In genomic region chr13:47126432-47126831, GRCh38 we compare ENCODE assay signal across 17 cellular contexts.
DNase-seq lines count a peak whose midpoint lies in the region; ATAC-seq, FAIRE-seq and TF ChIP-seq lines count a peak whose summit lies in the region.
"Had no signal": no experiment of that assay in that cellular context is flagged by ENCODE, and none has a peak within 500 bp of the region (broad histone marks: within the 10 kb centered on the region; RNA-seq: fewer than 3 reads in every experiment).

No MANE protein-coding gene starts in this region.

- H3F3A ChIP-seq in neural progenitor cell (ENCODE audit: low read depth), result no peaks in the 10 kb centered on the region

- H3K27ac ChIP-seq in OCI-LY3 (ENCODE audit: low read length), result no peak overlapping the region
- no peak overlapping the region for H3K27ac ChIP-seq in neural progenitor cell
- no peak overlapping the region for H3K27ac ChIP-seq in suprapubic skin
- no peak overlapping the region for H3K27ac ChIP-seq in small intestine (ENCODE audit: low read depth in 1 of 2, low read length in 1 of 2)
- H3K27ac ChIP-seq: right atrium auricular region, SK-N-MC, transverse colon had no signal

- no peak for TF ChIP-seq POLR2A in suprapubic skin (IDR thresholded peaks at IDR 0.05)

- POLR2A ChIA-PET in activated CD8-positive, alpha-beta T cell treated with anti-CD3 and anti-CD28 coated beads for 36 hours (lab: Charles Lee), result no interaction called here

- no peaks in the 10 kb centered on the region for H3K27me3 Mint-ChIP-seq in neural progenitor cell (ENCODE audit: insufficient read depth, low read depth)
- no peaks in the 10 kb centered on the region for H3K27me3 Mint-ChIP-seq in activated CD8-positive, alpha-beta T cell treated with anti-CD3 and anti-CD28 coated beads for 36 hours
- H3K27me3 Mint-ChIP-seq: activated CD4-positive, alpha-beta memory T cell treated with anti-CD3 and anti-CD28 coated beads for 36 hours had no signal

- intact Hi-C loops in activated CD8-positive, alpha-beta T cell treated with anti-CD3 and anti-CD28 coated beads for 36 hours (cut with micrococcal nuclease), result no loop called here

- H3K27me3 ChIP-seq in GM06990 (replicated peaks; ENCODE audit: control insufficient read depth, insufficient read depth, low read length) (no peaks in the 10 kb centered on the region), OCI-LY3 (ENCODE audit: low read depth, low read length) (peaks cover 11% of the 10 kb centered on the region; the same call in 1 of the 2 replicates), neural progenitor cell (no peaks in the 10 kb centered on the region), suprapubic skin (no peaks in the 10 kb centered on the region), small intestine (ENCODE audit: control insufficient read depth in 2 of 2, insufficient read depth in 2 of 2, low read length in 2 of 2) (peaks cover 0 to 2% of the 10 kb centered on the region in 2 donors)
- H3K27me3 ChIP-seq: right atrium auricular region, transverse colon had no signal

- H3K4me1 ChIP-seq in OCI-LY3 (ENCODE audit: low read length) (no peaks in the 10 kb centered on the region), neural progenitor cell (no peaks in the 10 kb centered on the region), suprapubic skin (no peaks in the 10 kb centered on the region), small intestine (ENCODE audit: control insufficient read depth in 2 of 2, insufficient read depth in 1 of 2, low read depth in 1 of 2, low read length in 1 of 2) (no peaks in the 10 kb centered on the region)
- H3K4me1 ChIP-seq: HAP-1, right atrium auricular region, transverse colon had no signal

- 82% methylated on average over 2 of the region's 2 CpGs for WGBS in suprapubic skin
- 72 to 85% (median 79%) methylated on average over 2 of the region's 2 CpGs for WGBS in small intestine, 3 donors

- H2AFZ ChIP-seq in OCI-LY3 (ENCODE audit: low read depth, low read length) (no peak overlapping the region), neural progenitor cell (replicated peaks) (no peak overlapping the region)

- H3K9me3 Mint-ChIP-seq in neural progenitor cell, result no peaks in the 10 kb centered on the region
- no peaks in the 10 kb centered on the region for H3K9me3 Mint-ChIP-seq in activated CD8-positive, alpha-beta T cell treated with anti-CD3 and anti-CD28 coated beads for 36 hours
- H3K9me3 Mint-ChIP-seq: activated CD4-positive, alpha-beta memory T cell treated with anti-CD3 and anti-CD28 coated beads for 36 hours; activated T-helper 1 cell treated with anti-CD3 and anti-CD28 coated beads, Interleukin-12 subunit alpha, Interleukin-12 subunit beta, Interleukin-2, Interleukin-4 antibody, amounts not matched to agents 30 ng/mL and 10 ng/mL and 1 ng/mL, durations not matched to agents 14 hours and 24 hours and 36 hours had no signal

- ATAC-seq in stimulated activated naive CD8-positive, alpha-beta T cell treated with anti-CD3 and anti-CD28 coated beads, Interleukin-15, Interleukin-2, amounts not matched to agents 100 U/mL and 50 U/mL, for 24 hours, result no peak
- ATAC-seq in activated CD8-positive, alpha-beta T cell treated with anti-CD3 and anti-CD28 coated beads for 36 hours, result no peak

- no peaks in the 10 kb centered on the region for H3K79me2 ChIP-seq in OCI-LY3 (ENCODE audit: low read length)
- H3K79me2 ChIP-seq in neural progenitor cell (ENCODE audit: low read depth), result no peaks in the 10 kb centered on the region

- TF ChIP-seq CTCF in GM06990 (IDR thresholded peaks at IDR 0.05; ENCODE audit: insufficient read depth, low read length, poor library complexity, severe bottlenecking), result peak; percentile 18
- TF ChIP-seq CTCF in OCI-LY3 (IDR thresholded peaks at IDR 0.05; ENCODE audit: low read depth, low read length), result peak; percentile 46
- TF ChIP-seq CTCF in epithelial cell of proximal tubule (conservative IDR thresholded peaks at IDR 0.05; ENCODE audit: low read depth, low read length), result peak; percentile 50
- TF ChIP-seq CTCF in neural progenitor cell (IDR thresholded peaks at IDR 0.05), result peak; percentile 20
- no peak for TF ChIP-seq CTCF in suprapubic skin (IDR thresholded peaks at IDR 0.05)
- no peak for TF ChIP-seq CTCF in activated CD8-positive, alpha-beta T cell treated with anti-CD3 and anti-CD28 coated beads for 36 hours (IDR thresholded peaks at IDR 0.05)

- H3K4me2 ChIP-seq in OCI-LY3 (ENCODE audit: low read length), result no peak overlapping the region
- no peak overlapping the region for H3K4me2 ChIP-seq in neural progenitor cell

- H3K27ac Mint-ChIP-seq in neural progenitor cell, result no peak overlapping the region
- no peak overlapping the region for H3K27ac Mint-ChIP-seq in activated CD8-positive, alpha-beta T cell treated with anti-CD3 and anti-CD28 coated beads for 36 hours
- H3K27ac Mint-ChIP-seq: activated CD4-positive, alpha-beta memory T cell treated with anti-CD3 and anti-CD28 coated beads for 36 hours; activated T-helper 1 cell treated with anti-CD3 and anti-CD28 coated beads, Interleukin-12 subunit alpha, Interleukin-12 subunit beta, Interleukin-2, Interleukin-4 antibody, amounts not matched to agents 30 ng/mL and 10 ng/mL and 1 ng/mL, durations not matched to agents 14 hours and 24 hours and 36 hours had no signal

- DNase-seq in GM06990 (ENCODE audit: extremely low read depth, insufficient read length) (no peak), epithelial cell of proximal tubule (ENCODE audit: low read depth) (peak; percentile 7), neural progenitor cell (ENCODE audit: low spot score) (no peak), suprapubic skin (ENCODE audit: low spot score in 2 of 2) (no peak), small intestine (no peak)
- DNase-seq in stimulated activated naive CD8-positive, alpha-beta T cell treated with anti-CD3 and anti-CD28 coated beads, Interleukin-15, Interleukin-2, amounts not matched to agents 100 U/mL and 50 U/mL, for 24 hours, result no peak
- DNase-seq in activated CD8-positive, alpha-beta T cell treated with anti-CD3 and anti-CD28 coated beads for 36 hours, result no peak
- DNase-seq: activated CD4-positive, alpha-beta memory T cell treated with anti-CD3 and anti-CD28 coated beads for 36 hours; Calu3; NCI-H1417; NCI-H446 treated with DMSO at 0.1 percent for 48 hours; transverse colon had no signal

- H3K4me3 ChIP-seq in GM06990 (replicated peaks; ENCODE audit: low read depth, low read length) (no peak overlapping the region), OCI-LY3 (ENCODE audit: low read length) (no peak overlapping the region), epithelial cell of proximal tubule (ENCODE audit: low read depth, low read length) (no peak overlapping the region), neural progenitor cell (no peak overlapping the region), suprapubic skin (no peak overlapping the region), small intestine (ENCODE audit: low read depth in 1 of 2, low read length in 2 of 2) (no peak overlapping the region)
- H3K4me3 ChIP-seq: HAP-1, right atrium auricular region, SK-N-MC, transverse colon had no signal

- no peaks in the 10 kb centered on the region for H4K20me1 ChIP-seq in OCI-LY3 (ENCODE audit: insufficient read depth, low read length)
- H4K20me1 ChIP-seq in neural progenitor cell (ENCODE audit: low read depth), result no peaks in the 10 kb centered on the region

- H3K9ac ChIP-seq in OCI-LY3 (ENCODE audit: low read length) (no peak overlapping the region), neural progenitor cell (no peak overlapping the region)

- H3K36me3 Mint-ChIP-seq in neural progenitor cell, result no peaks in the 10 kb centered on the region
- H3K36me3 Mint-ChIP-seq in activated CD8-positive, alpha-beta T cell treated with anti-CD3 and anti-CD28 coated beads for 36 hours (ENCODE audit: low read depth), result no peaks in the 10 kb centered on the region
- H3K36me3 Mint-ChIP-seq: activated CD4-positive, alpha-beta memory T cell treated with anti-CD3 and anti-CD28 coated beads for 36 hours had no signal

- CTCF ChIA-PET in activated CD8-positive, alpha-beta T cell treated with anti-CD3 and anti-CD28 coated beads for 36 hours (lab: Charles Lee), result no interaction called here

- H3K4me1 Mint-ChIP-seq in neural progenitor cell, result no peaks in the 10 kb centered on the region
- H3K4me1 Mint-ChIP-seq in activated CD8-positive, alpha-beta T cell treated with anti-CD3 and anti-CD28 coated beads for 36 hours (ENCODE audit: low read depth), result no peaks in the 10 kb centered on the region

- H3K36me3 ChIP-seq in GM06990 (ENCODE audit: control insufficient read depth, insufficient read depth, low read length) (no peaks in the 10 kb centered on the region), OCI-LY3 (replicated peaks; ENCODE audit: low read depth, low read length) (no peaks in the 10 kb centered on the region), neural progenitor cell (no peaks in the 10 kb centered on the region), suprapubic skin (no peaks in the 10 kb centered on the region), small intestine (ENCODE audit: control insufficient read depth in 2 of 2, insufficient read depth in 2 of 2, low read length in 2 of 2) (no peaks in the 10 kb centered on the region)
- H3K36me3 ChIP-seq: HAP-1, right atrium auricular region, transverse colon had no signal

- no peak for TF ChIP-seq EP300 in suprapubic skin (IDR thresholded peaks at IDR 0.05)

- FAIRE-seq in small intestine (lab: Jason Lieb, UNC), result no peak

- no peak overlapping the region for H3K4me3 Mint-ChIP-seq in neural progenitor cell
- no peak overlapping the region for H3K4me3 Mint-ChIP-seq in activated CD8-positive, alpha-beta T cell treated with anti-CD3 and anti-CD28 coated beads for 36 hours
- H3K4me3 Mint-ChIP-seq: activated CD4-positive, alpha-beta memory T cell treated with anti-CD3 and anti-CD28 coated beads for 36 hours; activated T-helper 1 cell treated with anti-CD3 and anti-CD28 coated beads, Interleukin-12 subunit alpha, Interleukin-12 subunit beta, Interleukin-2, Interleukin-4 antibody, amounts not matched to agents 30 ng/mL and 10 ng/mL and 1 ng/mL, durations not matched to agents 14 hours and 24 hours and 36 hours had no signal

- H3K9me3 ChIP-seq in OCI-LY3 (ENCODE audit: insufficient read depth, low read length) (no peaks in the 10 kb centered on the region), neural progenitor cell (ENCODE audit: low read depth) (no peaks in the 10 kb centered on the region), suprapubic skin (no peaks in the 10 kb centered on the region), small intestine (ENCODE audit: control insufficient read depth, low read depth) (no peaks in the 10 kb centered on the region)
- H3K9me3 ChIP-seq: HAP-1, right atrium auricular region, transverse colon had no signal

Comparison
In these comparisons a context has a peak if more than half of its experiments do, and no peak if none do; other contexts are left out.
1. CTCF ChIP-seq: peak in GM06990 (single experiment), OCI-LY3 (single experiment), epithelial cell of proximal tubule (single experiment) and neural progenitor cell (single experiment); none in suprapubic skin (0 of 2) and activated CD8-positive, alpha-beta T cell treated with anti-CD3 and anti-CD28 coated beads for 36 hours (single experiment).